1 cellular context compared by ENCODE assay signal in the genomic region with DNA sequence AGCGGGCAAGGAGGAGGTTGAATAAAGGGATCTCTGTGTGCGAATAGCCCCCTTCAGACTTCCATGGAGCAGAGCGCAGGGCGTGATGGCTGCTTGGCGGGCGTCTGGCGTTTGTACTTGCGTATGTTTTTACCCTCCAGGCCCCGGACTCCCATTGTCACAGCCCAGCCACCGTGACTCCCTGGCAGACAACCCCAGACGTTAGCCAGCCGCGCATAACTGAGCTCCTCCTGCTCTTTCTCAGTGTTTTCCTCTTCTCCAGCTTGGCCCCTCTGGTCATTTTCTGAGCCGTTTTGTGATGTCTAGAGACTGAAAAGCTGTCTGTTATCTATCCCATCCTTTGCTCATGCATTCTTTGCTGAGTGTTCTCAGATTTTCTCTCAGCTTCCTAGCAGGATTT.
TF ChIP-seq lines count a peak whose summit lies in the region.

No MANE protein-coding gene starts in this region.

TF ChIP-seq in IMR-90, 13 proteins besides CTCF, POLR2A, EP300 and RAD21:
- no peak for TF ChIP-seq SMC3 (IDR thresholded peaks at IDR 0.05; ENCODE audit: low read depth, low read length)
- no peak for TF ChIP-seq RFX5 (IDR thresholded peaks at IDR 0.05; ENCODE audit: low read depth, low read length)
- TF ChIP-seq, protein P1, sequence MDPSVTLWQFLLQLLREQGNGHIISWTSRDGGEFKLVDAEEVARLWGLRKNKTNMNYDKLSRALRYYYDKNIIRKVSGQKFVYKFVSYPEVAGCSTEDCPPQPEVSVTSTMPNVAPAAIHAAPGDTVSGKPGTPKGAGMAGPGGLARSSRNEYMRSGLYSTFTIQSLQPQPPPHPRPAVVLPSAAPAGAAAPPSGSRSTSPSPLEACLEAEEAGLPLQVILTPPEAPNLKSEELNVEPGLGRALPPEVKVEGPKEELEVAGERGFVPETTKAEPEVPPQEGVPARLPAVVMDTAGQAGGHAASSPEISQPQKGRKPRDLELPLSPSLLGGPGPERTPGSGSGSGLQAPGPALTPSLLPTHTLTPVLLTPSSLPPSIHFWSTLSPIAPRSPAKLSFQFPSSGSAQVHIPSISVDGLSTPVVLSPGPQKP (IDR thresholded peaks at IDR 0.05; ENCODE audit: borderline replicate concordance, low read depth, low read length), result no peak
- TF ChIP-seq MAFK (IDR thresholded peaks at IDR 0.05; ENCODE audit: low read depth, low read length), result no peak
- TF ChIP-seq FOS (IDR thresholded peaks at IDR 0.05; ENCODE audit: low read depth, low read length), result no peak
- no peak for TF ChIP-seq BHLHE40 (IDR thresholded peaks at IDR 0.05; ENCODE audit: low read depth, low read length)
- TF ChIP-seq RCOR1 (IDR thresholded peaks at IDR 0.05; ENCODE audit: insufficient replicate concordance, low read length), result no peak
- no peak for TF ChIP-seq NFE2L2 (IDR thresholded peaks at IDR 0.05; ENCODE audit: low read depth, low read length)
